1 cellular context compared by ENCODE assay signal in genomic region chr16:18839555-18839954, GRCh38.
TF ChIP-seq lines count a peak whose summit lies in the region.

No MANE protein-coding gene starts in this region.

TF ChIP-seq in GM23338, 12 proteins besides CTCF, POLR2A, EP300 and RAD21 (continued from another document):
- TF ChIP-seq ZNF462 (CRISPR knock-in tag; IDR thresholded peaks at IDR 0.05) (no peak), POLR2AphosphoS5 (IDR thresholded peaks at IDR 0.05; ENCODE audit: low read depth) (no peak), STAT1 (IDR thresholded peaks at IDR 0.05; ENCODE audit: unreplicated experiment) (no peak), EZH2 (IDR thresholded peaks at IDR 0.05; ENCODE audit: low read depth, unreplicated experiment) (no peak), ETS1 (IDR thresholded peaks at IDR 0.05) (no peak), JUNB (IDR thresholded peaks at IDR 0.05; ENCODE audit: unreplicated experiment) (no peak), ZNF114 (CRISPR knock-in tag; IDR thresholded peaks at IDR 0.05) (no peak), CREB1 (CRISPR knock-in tag; IDR thresholded peaks at IDR 0.05; ENCODE audit: low read depth) (no peak), REST (IDR thresholded peaks at IDR 0.05; ENCODE audit: unreplicated experiment) (no peak), ZNF331 (CRISPR knock-in tag; IDR thresholded peaks at IDR 0.05; ENCODE audit: low read depth) (no peak)
TF ChIP-seq in GM23338: peak in this region for 0.
